In the genomic region with DNA sequence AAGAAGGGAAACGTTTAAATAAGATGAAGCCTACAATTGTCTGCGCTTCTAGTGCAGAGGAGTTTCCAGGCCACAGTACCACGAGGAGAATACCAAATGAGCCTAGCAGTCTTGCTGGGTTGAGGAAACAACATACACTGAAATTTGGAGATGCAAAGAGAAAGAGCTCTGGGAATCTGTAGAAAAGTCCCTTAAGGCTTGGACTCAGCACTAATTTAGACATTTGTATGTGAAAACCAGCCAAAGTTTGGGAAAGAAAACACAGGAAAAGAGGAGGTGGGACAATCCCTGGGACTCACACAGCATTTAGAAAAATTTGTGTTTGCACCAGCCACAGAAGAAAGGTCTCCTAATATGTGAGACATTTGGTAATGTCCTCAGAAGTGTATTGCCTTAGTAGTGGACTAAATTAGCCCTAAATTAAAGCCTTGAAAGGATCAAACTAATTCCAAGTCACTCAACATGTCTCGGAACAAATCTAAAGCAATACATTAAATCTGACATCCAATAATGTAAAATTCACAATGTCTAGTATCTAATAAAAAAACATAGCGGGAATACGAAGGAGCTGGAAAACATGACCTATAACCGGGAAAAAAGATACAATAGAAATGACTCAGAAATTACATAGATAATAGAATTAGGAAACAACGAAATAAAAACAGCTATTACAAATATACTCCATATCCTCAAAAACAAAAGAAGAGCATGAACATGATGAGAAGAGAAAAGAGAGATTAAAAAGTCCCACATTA, we compare ENCODE assay signal across 16 cellular contexts.
DNase-seq lines count a peak whose midpoint lies in the region; ATAC-seq, FAIRE-seq and TF ChIP-seq lines count a peak whose summit lies in the region.
"Had no signal": no experiment of that assay in that cellular context is flagged by ENCODE, and none has a peak within 500 bp of the region (broad histone marks: within the 10 kb centered on the region; RNA-seq: fewer than 3 reads in every experiment).

No MANE protein-coding gene starts in this region.

- H3K9ac ChIP-seq in K562 (ENCODE audit: insufficient read depth in 1 of 2, low read depth in 2 of 2, low read length in 2 of 2) (no peak overlapping the region), endothelial cell of umbilical vein (replicated peaks; ENCODE audit: extremely low read depth, insufficient read depth, low read length) (peak overlapping the region; percentile 10)

- DNase-seq in activated naive CD8-positive, alpha-beta T cell treated with anti-CD3 and anti-CD28 coated beads, Interleukin-2, amount 50 U/mL, for 24 hours: no peak
- DNase-seq in activated naive CD8-positive, alpha-beta T cell treated with anti-CD3 and anti-CD28 coated beads for 36 hours: no peak
- DNase-seq in K562 (ENCODE audit: extremely low read depth in 1 of 4, low spot score in 3 of 4): no peak
- DNase-seq in endothelial cell of umbilical vein (ENCODE audit: low read depth, low spot score): peak; percentile 74
- peak; percentile 40 to 79 for DNase-seq in lung microvascular endothelial cell (ENCODE audit: low read depth in 2 of 2)
- DNase-seq in DMS79 treated with DMSO at 0.1 percent for 48 hours (lab: John Stamatoyannopoulos, UW): no peak
- DNase-seq: BE2C; CD4-positive, alpha-beta memory T cell; DMS79; EL; H7 had no signal

- CTCF ChIA-PET in K562 (lab: Yijun Ruan, JAX; ENCODE audit: low intra/inter-chr PET ratio) (no interaction called here), endothelial cell of umbilical vein (lab: Charles Lee) (interaction anchor here (0.8 to 1.2 kb wide), 7 partner anchors 9 to 305 kb away, joined by 3 to 7 read pairs (median 3); a partner anchor contains a TSS)

- H3K36me3 ChIP-seq in K562 (ENCODE audit: control insufficient read depth, insufficient read depth, low read length): no peaks in the 10 kb centered on the region
- no peaks in the 10 kb centered on the region for H3K36me3 ChIP-seq in endothelial cell of umbilical vein (ENCODE audit: control insufficient read depth in 2 of 2, extremely low read depth in 1 of 2, insufficient read depth in 2 of 2, low read length in 2 of 2)
- H3K36me3 ChIP-seq: BE2C had no signal

- no peaks in the 10 kb centered on the region for H3K9me1 ChIP-seq in K562 (ENCODE audit: control insufficient read depth, insufficient read depth, low read length)
- no peaks in the 10 kb centered on the region for H3K9me1 ChIP-seq in endothelial cell of umbilical vein (replicated peaks; ENCODE audit: control insufficient read depth, extremely low read depth, insufficient read depth, low read length)

- H3K9me3 ChIP-seq in K562 (replicated peaks; ENCODE audit: control insufficient read depth, insufficient read depth, low read depth, low read length): no peaks in the 10 kb centered on the region
- no peaks in the 10 kb centered on the region for H3K9me3 ChIP-seq in endothelial cell of umbilical vein (replicated peaks; ENCODE audit: control insufficient read depth, insufficient read depth, low read length)
- H3K9me3 ChIP-seq: A549, BE2C had no signal

- no peak for FAIRE-seq in K562 (lab: Jason Lieb, UNC)
- FAIRE-seq in endothelial cell of umbilical vein (lab: Jason Lieb, UNC): peak; percentile 56
- FAIRE-seq: A549, G401.6 had no signal

- dilution Hi-C loops in endothelial cell of umbilical vein (cut with MboI; ENCODE audit: extremely low pct_ligation_motif_present, low sequenced_read_pairs): no loop called here

- peaks cover 6% of the 10 kb centered on the region for H3K36me3 Mint-ChIP-seq in activated naive CD8-positive, alpha-beta T cell treated with anti-CD3 and anti-CD28 coated beads, Interleukin-2, amount 50 U/mL, for 24 hours (ENCODE audit: low read depth)
- H3K36me3 Mint-ChIP-seq in activated naive CD8-positive, alpha-beta T cell treated with anti-CD3 and anti-CD28 coated beads for 36 hours: no peaks in the 10 kb centered on the region
- H3K36me3 Mint-ChIP-seq: CD4-positive, alpha-beta memory T cell; IgD-negative memory B cell had no signal

- H3K4me2 ChIP-seq in K562 (ENCODE audit: insufficient read depth, low read length): no peak overlapping the region
- H3K4me2 ChIP-seq in endothelial cell of umbilical vein (ENCODE audit: insufficient read depth, low read length): peak overlapping the region; percentile 39
- H3K4me2 ChIP-seq: A549 had no signal

- TF ChIP-seq POLR2A in K562 (conservative IDR thresholded peaks at IDR 0.05) (no peak), endothelial cell of umbilical vein (IDR thresholded peaks at IDR 0.05; ENCODE audit: low read depth, low read length) (no peak)

- H3K4me3 Mint-ChIP-seq in activated naive CD8-positive, alpha-beta T cell treated with anti-CD3 and anti-CD28 coated beads, Interleukin-2, amount 50 U/mL, for 24 hours: no peak overlapping the region
- H3K4me3 Mint-ChIP-seq in activated naive CD8-positive, alpha-beta T cell treated with anti-CD3 and anti-CD28 coated beads for 36 hours: no peak overlapping the region
- H3K4me3 Mint-ChIP-seq: CD4-positive, alpha-beta memory T cell; IgD-negative memory B cell had no signal

- H3K79me2 ChIP-seq in K562 (ENCODE audit: control insufficient read depth, insufficient read depth, low read length): no peaks in the 10 kb centered on the region
- H3K79me2 ChIP-seq in endothelial cell of umbilical vein (ENCODE audit: control insufficient read depth, insufficient read depth, low read length): no peaks in the 10 kb centered on the region

- H2AFZ ChIP-seq in K562 (ENCODE audit: low read depth, low read length) (peak overlapping the region; percentile 66), endothelial cell of umbilical vein (ENCODE audit: low read depth, low read length) (peak overlapping the region; percentile 6)

- 54% methylated on average over 8 of the region's 8 CpGs for WGBS in K562 (ENCODE audit: insufficient coverage, low coverage, missing lambda C conversion rate)

- TF ChIP-seq RAD21 in K562 (CRISPR knock-in tag; conservative IDR thresholded peaks at IDR 0.05 in 1 of 2, IDR thresholded peaks at IDR 0.05 in 1 of 2): no peak

- H3K4me1 ChIP-seq in K562 (replicated peaks in 1 of 2; ENCODE audit: control insufficient read depth in 2 of 2, insufficient read depth in 2 of 2, low read length in 2 of 2): no peaks in the 10 kb centered on the region
- peaks cover 37% of the 10 kb centered on the region for H3K4me1 ChIP-seq in endothelial cell of umbilical vein (ENCODE audit: control insufficient read depth, extremely low read depth, insufficient read depth, low read length)
- H3K4me1 ChIP-seq: A549, BE2C had no signal

- peaks cover 20% of the 10 kb centered on the region for H3K9me3 Mint-ChIP-seq in activated naive CD8-positive, alpha-beta T cell treated with anti-CD3 and anti-CD28 coated beads, Interleukin-2, amount 50 U/mL, for 24 hours
- H3K9me3 Mint-ChIP-seq in activated naive CD8-positive, alpha-beta T cell treated with anti-CD3 and anti-CD28 coated beads for 36 hours: no peaks in the 10 kb centered on the region
- H3K9me3 Mint-ChIP-seq: CD4-positive, alpha-beta memory T cell; IgD-negative memory B cell had no signal

- H4K20me1 ChIP-seq in K562 (replicated peaks; ENCODE audit: control insufficient read depth, insufficient read depth, low read length) (no peaks in the 10 kb centered on the region), endothelial cell of umbilical vein (replicated peaks; ENCODE audit: control insufficient read depth, extremely low read depth, insufficient read depth, low read length) (no peaks in the 10 kb centered on the region)

- H3K27me3 Mint-ChIP-seq in activated naive CD8-positive, alpha-beta T cell treated with anti-CD3 and anti-CD28 coated beads, Interleukin-2, amount 50 U/mL, for 24 hours: peaks cover 15% of the 10 kb centered on the region
- H3K27me3 Mint-ChIP-seq in activated naive CD8-positive, alpha-beta T cell treated with anti-CD3 and anti-CD28 coated beads for 36 hours: peaks cover 43% of the 10 kb centered on the region

- intact Hi-C loops in K562 (cut with micrococcal nuclease): no loop called here
- intact Hi-C loops in endothelial cell of umbilical vein (cut with micrococcal nuclease): loop anchor here (2.0 kb wide), 1 partner anchor 67 kb away; no protein-coding TSS in a partner anchor

- peak overlapping the region; percentile 83 for H3K27ac Mint-ChIP-seq in activated naive CD8-positive, alpha-beta T cell treated with anti-CD3 and anti-CD28 coated beads, Interleukin-2, amount 50 U/mL, for 24 hours
- no peak overlapping the region for H3K27ac Mint-ChIP-seq in activated naive CD8-positive, alpha-beta T cell treated with anti-CD3 and anti-CD28 coated beads for 36 hours
- H3K27ac Mint-ChIP-seq: IgD-negative memory B cell had no signal

- no peak for TF ChIP-seq EP300 in K562 (IDR thresholded peaks at IDR 0.05; ENCODE audit: low read length)

- POLR2A ChIA-PET in K562 (lab: Yijun Ruan, JAX) (no interaction called here), endothelial cell of umbilical vein (lab: Charles Lee) (no interaction called here)

- ATAC-seq in activated naive CD8-positive, alpha-beta T cell treated with anti-CD3 and anti-CD28 coated beads, Interleukin-2, amount 50 U/mL, for 24 hours: peak; percentile 60
- ATAC-seq in K562 (no peak), GM21447 (IDR thresholded peaks at IDR 0.05; ENCODE audit: unreplicated experiment) (no peak)
- ATAC-seq: A549 had no signal

- no peak for TF ChIP-seq CTCF in K562 (IDR thresholded peaks at IDR 0.05 in 2 of 3, conservative IDR thresholded peaks at IDR 0.05 in 1 of 3; ENCODE audit: insufficient read depth in 2 of 3, low read depth in 1 of 3, low read length in 3 of 3)
- TF ChIP-seq CTCF in endothelial cell of umbilical vein (IDR thresholded peaks at IDR 0.05; ENCODE audit: extremely low read depth in 1 of 2, insufficient read depth in 1 of 2, low read depth in 1 of 2, low read length in 2 of 2): no peak

- no peak overlapping the region for H3K27ac ChIP-seq in K562 (ENCODE audit: extremely low read depth, low read depth, low read length)
- H3K27ac ChIP-seq in endothelial cell of umbilical vein (ENCODE audit: insufficient read depth, low read depth, low read length): peak overlapping the region; percentile 45
- H3K27ac ChIP-seq: A549, C4-2B had no signal

- no TSS peak for BruUV-seq in K562 (replicated peaks; lab: Mats Ljungman, UMichigan)
- BruUV-seq in endothelial cell of umbilical vein (replicated peaks; lab: Mats Ljungman, UMichigan): TSS peak; percentile 70

- in situ Hi-C loops in K562 (cut with MboI): no loop called here

- H3K27me3 ChIP-seq in K562 (ENCODE audit: control insufficient read depth in 2 of 2, insufficient read depth in 2 of 2, low read length in 2 of 2): no peaks in the 10 kb centered on the region
- H3K27me3 ChIP-seq in endothelial cell of umbilical vein (ENCODE audit: control insufficient read depth in 2 of 2, insufficient read depth in 2 of 2, low read length in 2 of 2): no peaks in the 10 kb centered on the region
- H3K27me3 ChIP-seq: BE2C had no signal

- H3K4me3 ChIP-seq in K562 (no peak overlapping the region), endothelial cell of umbilical vein (replicated peaks in 1 of 3; ENCODE audit: insufficient read depth in 1 of 3, low read depth in 1 of 3, low read length in 3 of 3) (no peak overlapping the region)
- H3K4me3 ChIP-seq: A549 had no signal

- H3K4me1 Mint-ChIP-seq in activated naive CD8-positive, alpha-beta T cell treated with anti-CD3 and anti-CD28 coated beads, Interleukin-2, amount 50 U/mL, for 24 hours: peaks cover 39% of the 10 kb centered on the region
- H3K4me1 Mint-ChIP-seq in activated naive CD8-positive, alpha-beta T cell treated with anti-CD3 and anti-CD28 coated beads for 36 hours: peaks cover 9% of the 10 kb centered on the region
- H3K4me1 Mint-ChIP-seq: CD4-positive, alpha-beta memory T cell had no signal

Comparison
In these comparisons a context has a peak if more than half of its experiments do, and no peak if none do; other contexts are left out.
1. DNase-seq: peak in endothelial cell of umbilical vein (single experiment) and lung microvascular endothelial cell (2 of 2); none in activated naive CD8-positive, alpha-beta T cell treated with anti-CD3 and anti-CD28 coated beads, Interleukin-2, amount 50 U/mL, for 24 hours (single experiment), activated naive CD8-positive, alpha-beta T cell treated with anti-CD3 and anti-CD28 coated beads for 36 hours (single experiment), K562 (0 of 4) and DMS79 treated with DMSO at 0.1 percent for 48 hours (single experiment).